17 cellular contexts compared by ENCODE assay signal in the genomic region with DNA sequence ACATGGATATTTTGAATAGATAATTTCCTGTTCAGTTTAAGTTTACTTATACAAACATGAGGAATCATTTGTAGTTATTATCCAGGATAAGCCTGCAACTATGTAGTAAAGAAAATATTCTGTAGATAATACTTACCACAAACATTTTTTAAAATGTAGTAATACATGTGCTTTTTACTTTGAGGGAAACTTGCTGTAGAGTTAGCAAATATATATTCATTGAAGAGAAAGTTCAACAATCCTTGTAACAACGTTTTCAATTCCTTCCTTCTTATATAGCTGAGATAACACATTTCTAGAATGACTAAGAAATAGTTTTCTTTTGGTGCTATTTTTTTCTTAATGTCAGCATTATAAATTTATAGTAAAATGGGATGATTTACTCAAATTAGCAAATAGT.
"Had no signal": no experiment of that assay in that cellular context is flagged by ENCODE, and none has a peak within 500 bp of the region (broad histone marks: within the 10 kb centered on the region; RNA-seq: fewer than 3 reads in every experiment).

No MANE protein-coding gene starts in this region.

- H3K4me3 Mint-ChIP-seq: activated CD4-positive, alpha-beta T cell treated with anti-CD3 and anti-CD28 coated beads, Interleukin-2, amount 10 ng/mL, durations not matched to agents 24 days and 14 days; activated naive CD4-positive, alpha-beta T cell treated with anti-CD3 and anti-CD28 coated beads for 36 hours; activated T-helper 17 cell treated with anti-CD3 and anti-CD28 coated beads, Interleukin-2, amount 50 U/mL, for 72 hours; T-cell had no signal

- H3K9me3 Mint-ChIP-seq: activated naive CD4-positive, alpha-beta T cell treated with anti-CD3 and anti-CD28 coated beads for 36 hours had no signal

- H3K36me3 Mint-ChIP-seq: T-cell had no signal

- H3K4me1 Mint-ChIP-seq: activated CD4-positive, alpha-beta T cell treated with anti-CD3 and anti-CD28 coated beads, Interleukin-2, amount 10 ng/mL, durations not matched to agents 24 days and 14 days; activated T-helper 17 cell treated with anti-CD3 and anti-CD28 coated beads, Interleukin-2, amount 50 U/mL, for 72 hours; T-cell had no signal

- H3K27me3 Mint-ChIP-seq: activated CD4-positive, alpha-beta T cell treated with anti-CD3 and anti-CD28 coated beads, Interleukin-2, amount 10 ng/mL, durations not matched to agents 24 days and 14 days; activated T-helper 17 cell treated with anti-CD3 and anti-CD28 coated beads, Interleukin-2, amount 50 U/mL, for 72 hours; T-cell had no signal

- H3K27ac Mint-ChIP-seq: activated CD4-positive, alpha-beta T cell treated with anti-CD3 and anti-CD28 coated beads, Interleukin-2, amount 10 ng/mL, durations not matched to agents 24 days and 14 days; activated naive CD4-positive, alpha-beta T cell treated with anti-CD3 and anti-CD28 coated beads for 36 hours; activated T-helper 17 cell treated with anti-CD3 and anti-CD28 coated beads, Interleukin-2, amount 50 U/mL, for 72 hours; T-cell had no signal

- H3K4me3 ChIP-seq: adrenal gland, gastrocnemius medialis, heart right ventricle, ovary, stomach, thoracic aorta, uterus had no signal

- ATAC-seq: activated T-helper 17 cell treated with anti-CD3 and anti-CD28 coated beads, Interleukin-2, amount 50 U/mL, for 72 hours; esophagus mucosa; gastrocnemius medialis; heart right ventricle; T-cell had no signal

- DNase-seq: activated CD4-positive, alpha-beta T cell treated with anti-CD3 and anti-CD28 coated beads, Interleukin-2, amount 10 ng/mL, durations not matched to agents 24 days and 14 days; activated CD8-positive, alpha-beta memory T cell treated with anti-CD3 and anti-CD28 coated beads for 24 hours; activated naive CD4-positive, alpha-beta T cell treated with anti-CD3 and anti-CD28 coated beads for 36 hours; adrenal gland; brain microvascular endothelial cell; cerebellar nuclear complex; gastrocnemius medialis; heart right ventricle; kidney glomerular epithelial cell; ovary; stimulated activated CD4-positive, alpha-beta T cell treated with anti-CD3 and anti-CD28 coated beads, Interleukin-4, amount 100 ng/mL, for 4 hours; stomach; T-cell; uterus had no signal
